Comparison of ENCODE assay signal across 23 cellular contexts in genomic region chr15:29125382-29126207, GRCh38.
"Had no signal": no experiment of that assay in that cellular context is flagged by ENCODE, and none has a peak within 500 bp of the region (broad histone marks: within the 10 kb centered on the region; RNA-seq: fewer than 3 reads in every experiment).

No MANE protein-coding gene starts in this region.

- H3K9me3 Mint-ChIP-seq: activated CD4-positive, alpha-beta memory T cell treated with anti-CD3 and anti-CD28 coated beads, Interleukin-2, amount 10 ng/mL, durations not matched to agents 7 days and 5 days; activated naive CD8-positive, alpha-beta T cell treated with anti-CD3 and anti-CD28 coated beads, Interleukin-2, amount 50 U/mL, for 24 hours; activated T-cell treated with anti-CD3 and anti-CD28 coated beads, Interleukin-2, amount 50 U/mL, for 72 hours; naive B cell; neural progenitor cell; stimulated activated effector memory CD8-positive, alpha-beta T cell treated with anti-CD3 and anti-CD28 coated beads, Interleukin-12 subunit alpha, Interleukin-12 subunit beta, amount 100 ng/mL, for 72 hours; stimulated activated naive CD8-positive, alpha-beta T cell treated with anti-CD3 and anti-CD28 coated beads, Interleukin-15, amount 100 ng/mL, for 72 hours had no signal

- ATAC-seq: activated naive CD8-positive, alpha-beta T cell treated with anti-CD3 and anti-CD28 coated beads, Interleukin-2, amount 50 U/mL, for 24 hours; activated T-cell treated with anti-CD3 and anti-CD28 coated beads, Interleukin-2, amount 50 U/mL, for 72 hours; foreskin keratinocyte; stimulated activated effector memory CD8-positive, alpha-beta T cell treated with anti-CD3 and anti-CD28 coated beads, Interleukin-12 subunit alpha, Interleukin-12 subunit beta, amount 100 ng/mL, for 72 hours; stimulated activated naive CD8-positive, alpha-beta T cell treated with anti-CD3 and anti-CD28 coated beads, Interleukin-15, amount 100 ng/mL, for 72 hours; T-helper 17 cell had no signal

- H3K4me1 ChIP-seq: foreskin keratinocyte, tibial artery had no signal

- H3K4me3 ChIP-seq: neural progenitor cell, tibial artery had no signal

- H3K4me3 Mint-ChIP-seq: activated CD4-positive, alpha-beta memory T cell treated with anti-CD3 and anti-CD28 coated beads, Interleukin-2, amount 10 ng/mL, durations not matched to agents 7 days and 5 days; activated naive CD8-positive, alpha-beta T cell treated with anti-CD3 and anti-CD28 coated beads, Interleukin-2, amount 50 U/mL, for 24 hours; activated T-cell treated with anti-CD3 and anti-CD28 coated beads, Interleukin-2, amount 50 U/mL, for 72 hours; naive B cell; neural progenitor cell; stimulated activated effector memory CD8-positive, alpha-beta T cell treated with anti-CD3 and anti-CD28 coated beads, Interleukin-12 subunit alpha, Interleukin-12 subunit beta, amount 100 ng/mL, for 72 hours; stimulated activated naive CD8-positive, alpha-beta T cell treated with anti-CD3 and anti-CD28 coated beads, Interleukin-15, amount 100 ng/mL, for 72 hours; T-helper 17 cell had no signal

- H3K36me3 Mint-ChIP-seq: naive B cell; neural progenitor cell; stimulated activated effector memory CD8-positive, alpha-beta T cell treated with anti-CD3 and anti-CD28 coated beads, Interleukin-12 subunit alpha, Interleukin-12 subunit beta, amount 100 ng/mL, for 72 hours had no signal

- H3K9me3 ChIP-seq: tibial artery had no signal

- H3K27ac Mint-ChIP-seq: activated CD4-positive, alpha-beta memory T cell treated with anti-CD3 and anti-CD28 coated beads, Interleukin-2, amount 10 ng/mL, durations not matched to agents 7 days and 5 days; activated naive CD8-positive, alpha-beta T cell treated with anti-CD3 and anti-CD28 coated beads, Interleukin-2, amount 50 U/mL, for 24 hours; activated T-cell treated with anti-CD3 and anti-CD28 coated beads, Interleukin-2, amount 50 U/mL, for 72 hours; progenitor cell of endocrine pancreas; stimulated activated effector memory CD8-positive, alpha-beta T cell treated with anti-CD3 and anti-CD28 coated beads, Interleukin-12 subunit alpha, Interleukin-12 subunit beta, amount 100 ng/mL, for 72 hours; stimulated activated naive CD8-positive, alpha-beta T cell treated with anti-CD3 and anti-CD28 coated beads, Interleukin-15, amount 100 ng/mL, for 72 hours; T-helper 17 cell had no signal

- H3K27me3 Mint-ChIP-seq: activated CD4-positive, alpha-beta memory T cell treated with anti-CD3 and anti-CD28 coated beads, Interleukin-2, amount 10 ng/mL, durations not matched to agents 7 days and 5 days; naive B cell had no signal

- H3K36me3 ChIP-seq: brain microvascular endothelial cell, neural progenitor cell, tibial artery had no signal

- H3K27me3 ChIP-seq: brain microvascular endothelial cell, foreskin keratinocyte, neural progenitor cell had no signal

- H3K4me1 Mint-ChIP-seq: activated CD4-positive, alpha-beta memory T cell treated with anti-CD3 and anti-CD28 coated beads, Interleukin-2, amount 10 ng/mL, durations not matched to agents 7 days and 5 days; activated naive CD8-positive, alpha-beta T cell treated with anti-CD3 and anti-CD28 coated beads, Interleukin-2, amount 50 U/mL, for 24 hours; naive B cell; stimulated activated effector memory CD8-positive, alpha-beta T cell treated with anti-CD3 and anti-CD28 coated beads, Interleukin-12 subunit alpha, Interleukin-12 subunit beta, amount 100 ng/mL, for 72 hours; stimulated activated naive CD8-positive, alpha-beta T cell treated with anti-CD3 and anti-CD28 coated beads, Interleukin-15, amount 100 ng/mL, for 72 hours had no signal

- DNase-seq: activated CD4-positive, alpha-beta memory T cell treated with anti-CD3 and anti-CD28 coated beads, Interleukin-2, amount 10 ng/mL, durations not matched to agents 7 days and 5 days; activated CD4-positive, alpha-beta T cell treated with anti-CD3 and anti-CD28 coated beads for 48 hours; activated CD4-positive, CD25-positive, alpha-beta regulatory T cell; activated effector memory CD4-positive, alpha-beta T cell treated with Interleukin-2 at 50 U/mL for 16 hours; activated naive CD4-positive, alpha-beta T cell treated with anti-CD3 and anti-CD28 coated beads, Interleukin-2, amount 50 U/mL, for 16 hours; activated naive CD8-positive, alpha-beta T cell treated with anti-CD3 and anti-CD28 coated beads, Interleukin-2, amount 50 U/mL, for 24 hours; activated T-cell treated with anti-CD3 and anti-CD28 coated beads, Interleukin-2, amount 50 U/mL, for 72 hours; anterior cingulate cortex; central memory CD4-positive, alpha-beta T cell; effector memory CD4-positive, alpha-beta T cell; foreskin keratinocyte; hippocampal formation; naive B cell; retina; stimulated activated CD4-positive, alpha-beta T cell treated with anti-CD3 and anti-CD28 coated beads, Interleukin-2, amount 100 ng/mL, for 24 hours; stimulated activated naive CD8-positive, alpha-beta T cell treated with anti-CD3 and anti-CD28 coated beads, Interleukin-15, amount 100 ng/mL, for 72 hours; SW 1271; T-helper 17 cell; tibial artery had no signal
